ENCODE assay signal across 1 cellular context in the genomic region with DNA sequence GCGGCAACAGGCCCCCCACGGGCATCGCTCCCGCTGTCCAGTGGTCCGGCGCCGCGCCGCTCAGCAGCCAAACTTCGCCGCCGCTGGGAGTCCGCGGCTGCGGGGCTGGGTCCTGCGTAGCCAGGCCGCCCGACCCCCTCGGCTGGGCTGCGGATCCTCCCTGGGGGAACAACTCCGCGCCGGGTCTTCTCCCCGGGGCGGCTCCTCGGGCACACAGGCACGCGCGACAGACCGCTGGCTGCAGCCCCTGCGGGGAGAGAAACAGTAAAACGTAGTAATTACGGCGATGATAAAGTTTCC.
TF ChIP-seq lines count a peak whose summit lies in the region.

No MANE protein-coding gene starts in this region.

TF ChIP-seq in GM12878, 131 proteins besides CTCF, POLR2A, EP300 and RAD21 (continued from another document):
- TF ChIP-seq E2F8 (IDR thresholded peaks at IDR 0.05; ENCODE audit: low read depth, partially characterized antibody) (no peak), REST (IDR thresholded peaks at IDR 0.05; ENCODE audit: low read depth, low read length) (no peak), EED (IDR thresholded peaks at IDR 0.05; ENCODE audit: low read depth) (no peak)
- TF ChIP-seq, protein P1, sequence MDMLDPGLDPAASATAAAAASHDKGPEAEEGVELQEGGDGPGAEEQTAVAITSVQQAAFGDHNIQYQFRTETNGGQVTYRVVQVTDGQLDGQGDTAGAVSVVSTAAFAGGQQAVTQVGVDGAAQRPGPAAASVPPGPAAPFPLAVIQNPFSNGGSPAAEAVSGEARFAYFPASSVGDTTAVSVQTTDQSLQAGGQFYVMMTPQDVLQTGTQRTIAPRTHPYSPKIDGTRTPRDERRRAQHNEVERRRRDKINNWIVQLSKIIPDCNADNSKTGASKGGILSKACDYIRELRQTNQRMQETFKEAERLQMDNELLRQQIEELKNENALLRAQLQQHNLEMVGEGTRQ (IDR thresholded peaks at IDR 0.05; ENCODE audit: borderline replicate concordance, low read depth, low read length), result no peak
